Comparison of ENCODE assay signal across 30 cellular contexts in the genomic region with DNA sequence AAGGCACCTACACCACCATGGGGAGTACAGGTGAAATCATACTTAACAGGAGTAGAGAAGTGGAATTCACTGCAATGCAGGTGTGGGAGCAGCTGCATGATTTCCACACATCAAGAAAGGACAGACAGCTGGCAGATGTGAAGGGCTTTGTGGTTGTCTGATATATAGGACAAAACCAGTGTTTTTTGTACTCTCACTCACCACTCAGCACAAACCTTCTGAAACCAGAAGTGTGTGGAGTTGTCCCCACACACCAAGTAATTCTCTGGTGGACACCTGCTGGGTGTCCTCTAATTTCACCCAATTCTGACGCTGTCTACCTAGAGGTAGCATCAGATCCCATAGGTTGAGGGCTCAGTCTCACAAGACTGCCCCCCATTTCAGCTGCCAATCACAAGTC.
"Had no signal": no experiment of that assay in that cellular context is flagged by ENCODE, and none has a peak within 500 bp of the region (broad histone marks: within the 10 kb centered on the region; RNA-seq: fewer than 3 reads in every experiment).

No MANE protein-coding gene starts in this region.

- H3K4me1 ChIP-seq: adrenal gland, ascending aorta, body of pancreas, breast epithelium had no signal

- H3K36me3 ChIP-seq: adrenal gland, ascending aorta, brain microvascular endothelial cell, breast epithelium, cardiac muscle cell had no signal

- H3K27ac ChIP-seq: adrenal gland, ascending aorta, body of pancreas, brain microvascular endothelial cell, breast epithelium, cardiac muscle cell had no signal

- H3K27me3 ChIP-seq: adrenal gland, ascending aorta, body of pancreas, brain microvascular endothelial cell, breast epithelium, cardiac muscle cell had no signal

- H3K9me3 ChIP-seq: adrenal gland, ascending aorta, body of pancreas, breast epithelium had no signal

- H3K4me3 ChIP-seq: adrenal gland, ascending aorta, body of pancreas, breast epithelium, cardiac muscle cell had no signal

- ATAC-seq: activated naive CD4-positive, alpha-beta T cell treated with anti-CD3 and anti-CD28 coated beads, Interleukin-2, amount 50 U/mL, for 72 hours; activated naive CD8-positive, alpha-beta T cell treated with anti-CD3 and anti-CD28 coated beads, Interleukin-2, amount 50 U/mL, for 24 hours; activated T-cell treated with anti-CD3 and anti-CD28 coated beads, Interleukin-2, amount 50 U/mL, for 4 hours; activated T-cell treated with anti-CD3 and anti-CD28 coated beads, Interleukin-2, amount 50 U/mL, for 72 hours; activated T-helper 17 cell treated with anti-CD3 and anti-CD28 coated beads, Interleukin-2, amount 50 U/mL, for 72 hours; body of pancreas had no signal

- DNase-seq: activated effector memory CD4-positive, alpha-beta T cell treated with anti-CD3 and anti-CD28 coated beads, Interleukin-2, amount 50 U/mL, for 16 hours; activated effector memory CD4-positive, alpha-beta T cell treated with Interleukin-2 at 50 U/mL for 16 hours; activated gamma-delta T cell; activated gamma-delta T cell treated with Interleukin-2 at 50 U/mL for 16 hours; activated naive CD4-positive, alpha-beta T cell; activated naive CD4-positive, alpha-beta T cell treated with anti-CD3 and anti-CD28 coated beads for 36 hours; activated naive CD4-positive, alpha-beta T cell treated with anti-CD3 and anti-CD28 coated beads, Interleukin-2, amount 10 ng/mL, durations not matched to agents 7 days and 5 days; activated naive CD4-positive, alpha-beta T cell treated with anti-CD3 and anti-CD28 coated beads, Interleukin-2, amount 50 U/mL, for 16 hours; activated naive CD4-positive, alpha-beta T cell treated with Interleukin-2 at 50 U/mL for 16 hours; activated naive CD8-positive, alpha-beta T cell treated with anti-CD3 and anti-CD28 coated beads for 36 hours; activated naive CD8-positive, alpha-beta T cell treated with anti-CD3 and anti-CD28 coated beads, Interleukin-2, amount 10 ng/mL, durations not matched to agents 7 days and 5 days; activated naive CD8-positive, alpha-beta T cell treated with anti-CD3 and anti-CD28 coated beads, Interleukin-2, amount 50 U/mL, for 24 hours; activated T-cell treated with anti-CD3 and anti-CD28 coated beads, Interleukin-2, amount 50 U/mL, for 4 hours; activated T-cell treated with anti-CD3 and anti-CD28 coated beads, Interleukin-2, amount 50 U/mL, for 48 hours; activated T-cell treated with anti-CD3 and anti-CD28 coated beads, Interleukin-2, amount 50 U/mL, for 72 hours; adrenal gland; amniotic stem cell; amygdala; anterior cingulate cortex; aorta; body of pancreas; brain microvascular endothelial cell; caudate nucleus; central memory CD4-positive, alpha-beta T cell; cerebellar nuclear complex had no signal
